ENCODE assay signal across 8 cellular contexts in the genomic region with DNA sequence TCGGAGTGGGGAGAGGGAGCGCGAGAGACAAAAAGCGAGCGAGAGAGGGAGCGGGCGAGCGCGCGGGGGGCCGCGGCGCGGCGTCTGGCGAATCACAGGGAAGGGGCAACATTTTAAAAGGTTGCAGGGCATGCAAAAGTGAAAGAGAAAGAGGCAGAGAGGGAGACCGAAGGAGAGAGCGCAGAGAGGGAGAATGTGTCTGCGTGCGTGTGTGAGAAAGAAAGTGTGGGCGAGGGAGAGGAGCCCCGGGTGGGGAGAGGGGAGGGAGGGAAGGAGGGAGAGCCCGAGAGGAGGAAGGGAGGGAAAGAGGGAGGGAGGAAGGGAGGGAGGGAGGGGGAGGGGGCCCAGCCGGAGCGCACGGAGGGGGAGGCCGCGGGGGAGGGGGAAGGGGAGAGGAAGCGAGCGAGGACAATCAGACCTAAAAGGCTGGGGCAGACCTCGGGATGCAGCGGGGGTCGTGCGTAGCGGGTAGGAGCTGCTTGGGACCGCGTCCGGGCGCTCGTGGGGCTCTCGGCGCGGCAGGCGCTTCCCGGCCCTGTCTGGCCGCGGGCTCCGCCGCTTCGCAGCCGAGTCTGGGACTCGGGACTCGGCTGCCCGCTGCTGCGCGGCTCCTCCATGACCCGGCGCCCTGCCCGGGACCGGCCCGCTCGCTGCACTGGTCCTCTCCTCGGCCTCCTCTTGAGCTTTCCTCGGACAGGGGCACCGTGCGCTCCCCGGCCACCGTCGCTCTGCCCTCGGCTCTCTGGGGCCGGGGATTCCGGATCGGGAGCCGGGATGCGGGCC. TPM values are rescaled to one million over a fixed set of nuclear protein-coding genes. Genes with fewer than 3 reads are reported as not detected.
A peak's percentile ranks its signal among the peaks of the same experiment; 100 is the strongest.
DNase-seq lines count a peak whose midpoint lies in the region; ATAC-seq, FAIRE-seq and TF ChIP-seq lines count a peak whose summit lies in the region.

No MANE protein-coding gene starts in this region.

- H3K27ac Mint-ChIP-seq in MCF 10A (ENCODE audit: low read depth, unreplicated experiment): peak overlapping the region; percentile 99
- peak overlapping the region; percentile 51 for H3K27ac Mint-ChIP-seq in stimulated activated effector memory CD8-positive, alpha-beta T cell treated with anti-CD3 and anti-CD28 coated beads, Interleukin-12 subunit alpha, Interleukin-12 subunit beta, amount 100 ng/mL, for 72 hours

- peak overlapping the region; percentile 94 for H3K4me3 Mint-ChIP-seq in MCF 10A (ENCODE audit: unreplicated experiment)
- H3K4me3 Mint-ChIP-seq in stimulated activated effector memory CD8-positive, alpha-beta T cell treated with anti-CD3 and anti-CD28 coated beads, Interleukin-12 subunit alpha, Interleukin-12 subunit beta, amount 100 ng/mL, for 72 hours: peak overlapping the region; percentile 92

- H3K27me3 Mint-ChIP-seq in MCF 10A (ENCODE audit: insufficient read depth, unreplicated experiment): no peaks in the 10 kb centered on the region

- no peaks in the 10 kb centered on the region for H3K36me3 ChIP-seq in kidney epithelial cell (ENCODE audit: control insufficient read depth, insufficient read depth, low read length)

- TF ChIP-seq CTCF in MCF 10A (IDR thresholded peaks at IDR 0.05; ENCODE audit: unreplicated experiment): no peak
- TF ChIP-seq CTCF in kidney epithelial cell (IDR thresholded peaks at IDR 0.05; ENCODE audit: insufficient read depth, low read length, poor library complexity, severe bottlenecking): no peak

- intact Hi-C loops in MCF 10A (cut with micrococcal nuclease): loop anchor here (10.0 kb wide), 2 partner anchors 998 to 1268 kb away; no protein-coding TSS in a partner anchor

- peaks cover 10% of the 10 kb centered on the region for H3K4me1 Mint-ChIP-seq in MCF 10A (ENCODE audit: insufficient read depth, unreplicated experiment)
- H3K4me1 Mint-ChIP-seq in stimulated activated effector memory CD8-positive, alpha-beta T cell treated with anti-CD3 and anti-CD28 coated beads, Interleukin-12 subunit alpha, Interleukin-12 subunit beta, amount 100 ng/mL, for 72 hours: peaks cover 62% of the 10 kb centered on the region

- peak; percentile 40 for ATAC-seq in GM19397 (IDR thresholded peaks at IDR 0.05; ENCODE audit: unreplicated experiment)
- peak; percentile 44 for ATAC-seq in HG03565 (IDR thresholded peaks at IDR 0.05; ENCODE audit: unreplicated experiment)
- peak; percentile 74 for ATAC-seq in stimulated activated effector memory CD8-positive, alpha-beta T cell treated with anti-CD3 and anti-CD28 coated beads, Interleukin-12 subunit alpha, Interleukin-12 subunit beta, amount 100 ng/mL, for 72 hours

- no peak for FAIRE-seq in RCC 7860 (lab: Jason Lieb, UNC)

- peaks cover 74% of the 10 kb centered on the region for H3K36me3 Mint-ChIP-seq in MCF 10A (ENCODE audit: insufficient read depth, unreplicated experiment)
- H3K36me3 Mint-ChIP-seq in stimulated activated effector memory CD8-positive, alpha-beta T cell treated with anti-CD3 and anti-CD28 coated beads, Interleukin-12 subunit alpha, Interleukin-12 subunit beta, amount 100 ng/mL, for 72 hours: peaks cover 37% of the 10 kb centered on the region

- no peaks in the 10 kb centered on the region for H3K9me3 Mint-ChIP-seq in MCF 10A (ENCODE audit: unreplicated experiment)
- H3K9me3 Mint-ChIP-seq in stimulated activated effector memory CD8-positive, alpha-beta T cell treated with anti-CD3 and anti-CD28 coated beads, Interleukin-12 subunit alpha, Interleukin-12 subunit beta, amount 100 ng/mL, for 72 hours: peaks cover 7% of the 10 kb centered on the region

- H3K27me3 ChIP-seq in kidney epithelial cell (ENCODE audit: control insufficient read depth, insufficient read depth, low read length): peaks cover 65% of the 10 kb centered on the region

- BruUV-seq in MCF 10A (replicated peaks; lab: Mats Ljungman, UMichigan): no TSS peak

- H3K4me3 ChIP-seq in kidney epithelial cell (ENCODE audit: low read depth, low read length): peak overlapping the region; percentile 58

- peak; percentile 71 for DNase-seq in DMS153 treated with DMSO at 0.1 percent for 48 hours (lab: John Stamatoyannopoulos, UW; ENCODE audit: unreplicated experiment)
- DNase-seq in RCC 7860 (ENCODE audit: low spot score): peak; percentile 13
- peak; percentile 94 for DNase-seq in MCF 10A (ENCODE audit: unreplicated experiment)
- DNase-seq in kidney epithelial cell (ENCODE audit: low read depth): no peak
- DNase-seq in stimulated activated effector memory CD8-positive, alpha-beta T cell treated with anti-CD3 and anti-CD28 coated beads, Interleukin-12 subunit alpha, Interleukin-12 subunit beta, amount 100 ng/mL, for 72 hours (ENCODE audit: low spot score in 2 of 2): peak in 1 of 2 donors; percentile 70
- no peak for DNase-seq in NCI-H2171 treated with DMSO at 0.1 percent for 48 hours (lab: John Stamatoyannopoulos, UW)

- CTCF ChIA-PET in MCF 10A (lab: Yijun Ruan, JAX): interaction anchor here (0.7 to 4.8 kb wide), 7 partner anchors 10 to 1429 kb away, joined by 3 to 50 read pairs (median 5); no protein-coding TSS in a partner anchor

- POLR2A ChIA-PET in MCF 10A (lab: Yijun Ruan, JAX): interaction anchor here (0.7 to 14.6 kb wide), 13 partner anchors 4 to 1162 kb away, joined by 3 to 763 read pairs (median 27); partner anchors contain the start of gene TFAP2A

RNA-seq across cellular contexts. Expression of gene TFAP2A, which starts 2.5 kb away (rescaled TPM):
- 78.2 and 87.4 TPM in 2 replicates for total RNA-seq in MCF 10A (2022)
- 8.8 and 11.2 TPM in 2 replicates for total RNA-seq in kidney epithelial cell

Comparison
In these comparisons a context has a peak if more than half of its experiments do, and no peak if none do; other contexts are left out.
1. DNase-seq: peak in DMS153 treated with DMSO at 0.1 percent for 48 hours (single experiment), RCC 7860 (single experiment) and MCF 10A (single experiment); none in kidney epithelial cell (single experiment) and NCI-H2171 treated with DMSO at 0.1 percent for 48 hours (single experiment).
2. Peak in every context shown above with its lines, with median percentiles within 50 percentile points of each other: ATAC-seq.